In the genomic region with DNA sequence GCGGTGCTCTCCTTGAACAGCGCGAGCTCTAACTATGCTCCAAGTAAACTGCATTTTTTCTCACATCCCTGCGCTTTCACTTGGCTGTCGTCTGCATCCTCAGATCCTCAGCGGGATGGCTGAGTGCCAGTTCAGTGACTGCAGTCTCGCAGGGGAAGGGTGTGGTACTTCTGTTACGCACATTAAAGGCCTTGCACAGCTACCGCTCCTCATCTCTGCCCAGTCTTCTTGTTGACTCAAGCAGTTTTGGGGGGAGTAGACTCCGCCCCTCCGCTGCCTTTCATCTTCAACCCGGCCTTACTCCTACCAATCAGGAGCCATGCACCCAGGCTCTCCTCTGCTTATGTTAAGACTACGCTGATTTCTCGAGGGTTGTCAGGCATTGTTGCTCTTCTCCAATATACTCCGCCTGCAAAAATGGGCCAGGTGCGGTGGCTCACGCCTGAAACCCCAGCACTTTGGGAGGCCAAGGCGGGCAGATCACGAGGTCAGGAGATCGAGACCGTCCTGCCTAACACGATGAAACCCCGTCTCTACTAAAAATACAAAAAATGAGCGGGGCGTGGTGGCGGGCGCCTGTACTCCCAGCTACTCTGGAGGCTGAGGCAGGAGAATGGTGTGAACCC, we compare ENCODE assay signal across 9 cellular contexts. TPM values are rescaled to one million over a fixed set of nuclear protein-coding genes. Genes with fewer than 3 reads are reported as not detected.
DNase-seq lines count a peak whose midpoint lies in the region; ATAC-seq lines count a peak whose summit lies in the region.
"Had no signal": no experiment of that assay in that cellular context is flagged by ENCODE, and none has a peak within 500 bp of the region (broad histone marks: within the 10 kb centered on the region; RNA-seq: fewer than 3 reads in every experiment).

No MANE protein-coding gene starts in this region.

- DNase-seq in HCEC 1CT (peak; percentile 13), T-helper 17 cell (peak; percentile 63 to 85 (median 84)), anterior cingulate cortex (lab: John Stamatoyannopoulos, UW) (peak in 36 of 58 donors; percentile 14 to 71 (median 42)), left kidney (ENCODE audit: low read depth, low spot score) (peak; percentile 32), NOMO-1 (lab: John Stamatoyannopoulos, UW; ENCODE audit: unreplicated experiment in 2 of 2) (no peak), kidney tubule cell (ENCODE audit: low spot score) (no peak), RKO (ENCODE audit: low spot score) (no peak)
- DNase-seq in stimulated activated CD4-positive, alpha-beta T cell treated with anti-CD3 and anti-CD28 coated beads, Interleukin-4, amount 100 ng/mL, for 4 hours, result peak; percentile 60 to 85

- peaks cover 42% of the 10 kb centered on the region for H3K4me1 Mint-ChIP-seq in T-helper 17 cell

- H3K4me3 Mint-ChIP-seq in T-helper 17 cell, result peak overlapping the region; percentile 89

- no peaks in the 10 kb centered on the region for H3K27me3 Mint-ChIP-seq in T-helper 17 cell

- ATAC-seq in T-helper 17 cell, result peak; percentile 89

- H3K27ac Mint-ChIP-seq in T-helper 17 cell, result peak overlapping the region; percentile 95

- H3K9me3 ChIP-seq in T-helper 17 cell (ENCODE audit: control insufficient read depth, low read length, poor library complexity, severe bottlenecking), result no peaks in the 10 kb centered on the region

- peaks cover 5% of the 10 kb centered on the region for H3K36me3 Mint-ChIP-seq in T-helper 17 cell (ENCODE audit: low read depth)

RNA-seq across cellular contexts. Expression of a gene that starts 10.0 kb away (rescaled TPM):
- 100 to 1,000 TPM; 123 to 145 TPM for total RNA-seq in T-helper 17 cell

RNA-seq across cellular contexts. Expression of a gene that starts 10.3 kb away (rescaled TPM):
- total RNA-seq in T-helper 17 cell, result 10 to 100 TPM; 20.4 to 27.7 TPM

RNA-seq across cellular contexts. Expression of a gene that starts 24.3 kb away (rescaled TPM):
- total RNA-seq in T-helper 17 cell, result 10 to 100 TPM; 13.7 to 19.1 TPM

RNA-seq across cellular contexts. Expression of a gene that starts 49.3 kb away (rescaled TPM):
- total RNA-seq in T-helper 17 cell, result under 1 TPM in 1 of 2 donors, not detected in 1; 0.86 TPM

RNA-seq across cellular contexts. Expression of a gene that starts 51.0 kb away (rescaled TPM):
- 10 to 100 TPM; 11.7 to 14.9 TPM for total RNA-seq in T-helper 17 cell
- total RNA-seq: HT1080 had no signal

Comparison
In these comparisons a context has a peak if more than half of its experiments do, and no peak if none do; other contexts are left out.
1. DNase-seq: peak in HCEC 1CT (single experiment), T-helper 17 cell (3 of 3), anterior cingulate cortex (36 of 58), left kidney (single experiment) and stimulated activated CD4-positive, alpha-beta T cell treated with anti-CD3 and anti-CD28 coated beads, Interleukin-4, amount 100 ng/mL, for 4 hours (2 of 2); none in NOMO-1 (0 of 2), kidney tubule cell (single experiment) and RKO (single experiment).